ENCODE assay signal across 1 cellular context in genomic region chr6:15509335-15509933, GRCh38.
TF ChIP-seq lines count a peak whose summit lies in the region.

No MANE protein-coding gene starts in this region.

TF ChIP-seq in K562, 482 proteins besides CTCF, POLR2A, EP300 and RAD21 (continued from another document and continues in another):
- TF ChIP-seq E2F8 (IDR thresholded peaks at IDR 0.05; ENCODE audit: low read depth, partially characterized antibody) (no peak), NUFIP1 (IDR thresholded peaks at IDR 0.05; ENCODE audit: partially characterized antibody) (no peak), HMG20B (CRISPR knock-in tag; IDR thresholded peaks at IDR 0.05) (no peak), ZNF766 (CRISPR knock-in tag; conservative IDR thresholded peaks at IDR 0.05) (peak; percentile 88), SNIP1 (IDR thresholded peaks at IDR 0.05; ENCODE audit: low read depth) (no peak), ZNF134 (CRISPR knock-in tag; conservative IDR thresholded peaks at IDR 0.05) (no peak), ZNF407 (IDR thresholded peaks at IDR 0.05; ENCODE audit: low read depth) (no peak), ZNF699 (CRISPR knock-in tag; IDR thresholded peaks at IDR 0.05; ENCODE audit: insufficient replicate concordance) (no peak), SLC30A9 (CRISPR knock-in tag; IDR thresholded peaks at IDR 0.05) (no peak), VEZF1 (CRISPR knock-in tag; IDR thresholded peaks at IDR 0.05) (peak; percentile 43), CCNT2 (IDR thresholded peaks at IDR 0.05; ENCODE audit: borderline replicate concordance, extremely low read depth, insufficient read length, low read depth, low read length) (no peak), KAT7 (CRISPR knock-in tag; IDR thresholded peaks at IDR 0.05; ENCODE audit: borderline replicate concordance) (no peak), ZNF717 (CRISPR knock-in tag; IDR thresholded peaks at IDR 0.05) (no peak), DDX20 (tag; IDR thresholded peaks at IDR 0.05; ENCODE audit: low read depth) (no peak), E2F3 (CRISPR knock-in tag; IDR thresholded peaks at IDR 0.05) (peak; percentile 70; the same call in 1 of the 2 replicates), ZNF57 (CRISPR knock-in tag; IDR thresholded peaks at IDR 0.05) (no peak), ZNF589 (CRISPR knock-in tag; IDR thresholded peaks at IDR 0.05; ENCODE audit: low read depth) (peak; percentile 96), ID3 (CRISPR knock-in tag; IDR thresholded peaks at IDR 0.05) (no peak), ID3 (tag; IDR thresholded peaks at IDR 0.05) (peak; percentile 88; the same call in 1 of the 2 replicates), KDM5B (IDR thresholded peaks at IDR 0.05; ENCODE audit: insufficient replicate concordance, low read depth, low read length) (no peak), ELF1 (tag; IDR thresholded peaks at IDR 0.05) (peak; percentile 50), MBD2 (IDR thresholded peaks at IDR 0.05; ENCODE audit: borderline replicate concordance, low read depth) (0 out of 2 replicates have a peak, but pooled peaks have one; percentile 31), KDM2B (CRISPR knock-in tag; IDR thresholded peaks at IDR 0.05) (no peak), SRF (CRISPR knock-in tag; IDR thresholded peaks at IDR 0.05) (no peak), SMAD2 (IDR thresholded peaks at IDR 0.05; ENCODE audit: low read depth, low read length) (no peak), THRB (CRISPR knock-in tag; conservative IDR thresholded peaks at IDR 0.05) (peak; percentile 45; the same call in 1 of the 2 replicates), TCFL5 (CRISPR knock-in tag; conservative IDR thresholded peaks at IDR 0.05) (no peak), ZNF318 (IDR thresholded peaks at IDR 0.05; ENCODE audit: borderline replicate concordance in 1 of 2, low read depth in 1 of 2) (no peak), MYBL2 (IDR thresholded peaks at IDR 0.05; ENCODE audit: low read depth) (no peak), MYBL2 (CRISPR knock-in tag; IDR thresholded peaks at IDR 0.05; ENCODE audit: borderline replicate concordance) (no peak)
